In genomic region chr6:107129370-107129925, GRCh38 we compare ENCODE assay signal across 1 cellular context.
TF ChIP-seq lines count a peak whose summit lies in the region.

No MANE protein-coding gene starts in this region.

TF ChIP-seq in GM23338, 12 proteins besides CTCF, POLR2A, EP300 and RAD21 (continued from another document):
- TF ChIP-seq ZNF462 (CRISPR knock-in tag; IDR thresholded peaks at IDR 0.05) (no peak), ETS1 (IDR thresholded peaks at IDR 0.05) (no peak), ZNF114 (CRISPR knock-in tag; IDR thresholded peaks at IDR 0.05) (no peak), JUNB (IDR thresholded peaks at IDR 0.05; ENCODE audit: unreplicated experiment) (no peak), POLR2AphosphoS5 (IDR thresholded peaks at IDR 0.05; ENCODE audit: low read depth) (no peak), REST (IDR thresholded peaks at IDR 0.05; ENCODE audit: unreplicated experiment) (no peak), EZH2 (IDR thresholded peaks at IDR 0.05; ENCODE audit: low read depth, unreplicated experiment) (no peak), EZH2phosphoT487 (IDR thresholded peaks at IDR 0.05; ENCODE audit: unreplicated experiment) (no peak), NANOG (IDR thresholded peaks at IDR 0.05; ENCODE audit: borderline replicate concordance) (no peak)
TF ChIP-seq in GM23338: peak in this region for 0.
